21 cellular contexts compared by ENCODE assay signal in genomic region chr17:65902165-65902564, GRCh38.
A peak's percentile ranks its signal among the peaks of the same experiment; 100 is the strongest.
DNase-seq lines count a peak whose midpoint lies in the region; ATAC-seq and TF ChIP-seq lines count a peak whose summit lies in the region.
"Had no signal": no experiment of that assay in that cellular context is flagged by ENCODE, and none has a peak within 500 bp of the region (broad histone marks: within the 10 kb centered on the region; RNA-seq: fewer than 3 reads in every experiment).

No MANE protein-coding gene starts in this region.

- H3K27ac ChIP-seq in endodermal cell (ENCODE audit: low read depth, low read length): peak overlapping the region; percentile 82

- H3K4me3 ChIP-seq in endodermal cell (ENCODE audit: low read length): no peak overlapping the region
- H3K4me3 ChIP-seq: HAP-1 had no signal

- no peak overlapping the region for H3K4me3 Mint-ChIP-seq in endodermal cell
- no peak overlapping the region for H3K4me3 Mint-ChIP-seq in activated T-cell treated with anti-CD3 and anti-CD28 coated beads, Interleukin-2, amount 50 U/mL, for 4 hours
- H3K4me3 Mint-ChIP-seq: B cell, T-cell had no signal

- peak; percentile 12 for DNase-seq in NCI-H2196 (lab: John Stamatoyannopoulos, UW; ENCODE audit: unreplicated experiment)
- DNase-seq in NCI-H2196 treated with DMSO at 0.1 percent for 48 hours (lab: John Stamatoyannopoulos, UW; ENCODE audit: unreplicated experiment): no peak
- peak; percentile 85 for DNase-seq in NCI-H146 treated with DMSO at 0.1 percent for 48 hours (lab: John Stamatoyannopoulos, UW; ENCODE audit: unreplicated experiment)
- DNase-seq in NCI-H748 treated with DMSO at 0.1 percent for 48 hours (lab: John Stamatoyannopoulos, UW): peak; percentile 87
- DNase-seq in endodermal cell: no peak
- no peak for DNase-seq in activated CD8-positive, alpha-beta memory T cell treated with anti-CD3 and anti-CD28 coated beads for 24 hours
- no peak for DNase-seq in NCI-H510A (lab: John Stamatoyannopoulos, UW)
- DNase-seq in activated T-cell treated with anti-CD3 and anti-CD28 coated beads, Interleukin-2, amount 50 U/mL, for 4 hours: no peak
- DNase-seq: 8988T, DMS 273 treated with DMSO at 0.1 percent for 48 hours, DND-41, KBM-7, NCI-H1105, NCI-H187 treated with DMSO at 0.1 percent for 48 hours, NCI-H2171, NCI-H524 treated with DMSO at 0.1 percent for 48 hours, SIG-M5, T-cell had no signal

- no peak overlapping the region for H3K27ac Mint-ChIP-seq in endodermal cell
- H3K27ac Mint-ChIP-seq: B cell, T-cell had no signal

- no peaks in the 10 kb centered on the region for H3K27me3 ChIP-seq in endodermal cell (ENCODE audit: control insufficient read depth, insufficient read depth, low read length, poor library complexity, severe bottlenecking)

- peaks cover 4% of the 10 kb centered on the region for H3K4me1 ChIP-seq in endodermal cell (ENCODE audit: control insufficient read depth, insufficient read depth, low read length)
- H3K4me1 ChIP-seq: HAP-1 had no signal

- TF ChIP-seq CTCF in endodermal cell (conservative IDR thresholded peaks at IDR 0.05): no peak

- H3K4me1 Mint-ChIP-seq in endodermal cell: peaks cover 22% of the 10 kb centered on the region
- no peaks in the 10 kb centered on the region for H3K4me1 Mint-ChIP-seq in activated T-cell treated with anti-CD3 and anti-CD28 coated beads, Interleukin-2, amount 50 U/mL, for 4 hours (ENCODE audit: low read depth)
- H3K4me1 Mint-ChIP-seq: B cell, T-cell had no signal

- no peaks in the 10 kb centered on the region for H3K36me3 Mint-ChIP-seq in endodermal cell (ENCODE audit: low read depth)
- H3K36me3 Mint-ChIP-seq in activated T-cell treated with anti-CD3 and anti-CD28 coated beads, Interleukin-2, amount 50 U/mL, for 4 hours (ENCODE audit: insufficient read depth): no peaks in the 10 kb centered on the region
- H3K36me3 Mint-ChIP-seq: T-cell had no signal

- no peak for ATAC-seq in activated T-cell treated with anti-CD3 and anti-CD28 coated beads, Interleukin-2, amount 50 U/mL, for 4 hours
- ATAC-seq: SK-N-SH treated with all-trans-retinoic acid at 6 μM for 48 hours, T-cell had no signal

- H3K9me3 Mint-ChIP-seq in endodermal cell: no peaks in the 10 kb centered on the region
- no peaks in the 10 kb centered on the region for H3K9me3 Mint-ChIP-seq in activated T-cell treated with anti-CD3 and anti-CD28 coated beads, Interleukin-2, amount 50 U/mL, for 4 hours
- H3K9me3 Mint-ChIP-seq: T-cell had no signal

- H3K36me3 ChIP-seq in endodermal cell (ENCODE audit: control insufficient read depth, insufficient read depth, low read length): no peaks in the 10 kb centered on the region
- H3K36me3 ChIP-seq: HAP-1 had no signal

- H3K9ac ChIP-seq in endodermal cell (ENCODE audit: extremely low read depth, low read length, poor library complexity, severe bottlenecking): no peak overlapping the region

- 96 to 98% methylated on average over 8 to 9 of the region's 9 CpGs for WGBS in endodermal cell (ENCODE audit: insufficient coverage in 1 of 2, insufficient read length in 1 of 2), 2 experiments

- no peaks in the 10 kb centered on the region for H3K9me3 ChIP-seq in endodermal cell (ENCODE audit: control insufficient read depth, low read length)
- H3K9me3 ChIP-seq: HAP-1 had no signal

- H3K27me3 Mint-ChIP-seq in endodermal cell (ENCODE audit: insufficient read depth): no peaks in the 10 kb centered on the region
- no peaks in the 10 kb centered on the region for H3K27me3 Mint-ChIP-seq in activated T-cell treated with anti-CD3 and anti-CD28 coated beads, Interleukin-2, amount 50 U/mL, for 4 hours (ENCODE audit: low read depth)
- H3K27me3 Mint-ChIP-seq: B cell had no signal

Comparison
In these comparisons a context has a peak if more than half of its experiments do, and no peak if none do; other contexts are left out.
1. DNase-seq: peak in NCI-H2196 (single experiment), NCI-H146 treated with DMSO at 0.1 percent for 48 hours (single experiment) and NCI-H748 treated with DMSO at 0.1 percent for 48 hours (single experiment); none in NCI-H2196 treated with DMSO at 0.1 percent for 48 hours (single experiment), endodermal cell (single experiment), activated CD8-positive, alpha-beta memory T cell treated with anti-CD3 and anti-CD28 coated beads for 24 hours (single experiment), NCI-H510A (single experiment) and activated T-cell treated with anti-CD3 and anti-CD28 coated beads, Interleukin-2, amount 50 U/mL, for 4 hours (single experiment).